In the genomic region with DNA sequence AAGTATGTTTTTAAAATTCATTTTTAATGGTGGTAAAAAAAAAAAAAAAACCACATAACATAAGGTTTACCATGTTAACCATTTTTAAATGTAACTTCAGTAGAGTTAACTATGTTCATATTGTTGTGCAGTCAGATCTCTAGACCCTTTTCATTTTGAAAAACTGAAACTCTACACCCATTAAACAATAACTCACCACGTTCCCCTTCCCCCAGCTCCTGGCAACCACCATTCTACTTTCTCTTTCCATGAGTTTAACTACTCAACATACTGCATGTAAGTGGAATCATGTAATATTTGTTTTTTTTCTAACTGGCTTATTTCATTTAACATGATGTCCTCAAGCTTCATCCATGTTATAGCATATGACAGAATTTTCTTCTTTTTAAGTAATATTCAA, we compare ENCODE assay signal across 13 cellular contexts.
DNase-seq lines count a peak whose midpoint lies in the region; ATAC-seq and TF ChIP-seq lines count a peak whose summit lies in the region.
"Had no signal": no experiment of that assay in that cellular context is flagged by ENCODE, and none has a peak within 500 bp of the region (broad histone marks: within the 10 kb centered on the region; RNA-seq: fewer than 3 reads in every experiment).

No MANE protein-coding gene starts in this region.

- no peaks in the 10 kb centered on the region for H3K9me3 ChIP-seq in right lobe of liver
- H3K9me3 ChIP-seq in CD8-positive, alpha-beta T cell (ENCODE audit: low read length) = no peaks in the 10 kb centered on the region
- H3K9me3 ChIP-seq: SJCRH30 had no signal

- no peaks in the 10 kb centered on the region for H3K27me3 Mint-ChIP-seq in chondrocyte (ENCODE audit: low read depth)
- no peaks in the 10 kb centered on the region for H3K27me3 Mint-ChIP-seq in CD8-positive, alpha-beta T cell (ENCODE audit: low read depth)
- H3K27me3 Mint-ChIP-seq: activated naive CD8-positive, alpha-beta T cell had no signal

- ATAC-seq in GM18873 (IDR thresholded peaks at IDR 0.05; ENCODE audit: low FRiP score, unreplicated experiment) (peak; percentile 57), GM21723 (IDR thresholded peaks at IDR 0.05; ENCODE audit: unreplicated experiment) (peak; percentile 43), HG03469 (IDR thresholded peaks at IDR 0.05; ENCODE audit: unreplicated experiment) (peak; percentile 33), right lobe of liver (peak in 2 of 4 donors; percentile 19 to 23)
- ATAC-seq in CD8-positive, alpha-beta T cell = no peak

- DNase-seq in right lobe of liver (no peak), erythroblast (lab: John Stamatoyannopoulos, UW) (no peak), chondrocyte (ENCODE audit: low spot score) (no peak), NCI-H1694 treated with DMSO at 0.1 percent for 48 hours (lab: John Stamatoyannopoulos, UW) (no peak)
- DNase-seq in CD8-positive, alpha-beta T cell = no peak
- DNase-seq: activated CD4-positive, alpha-beta T cell treated with anti-CD3 and anti-CD28 coated beads, Interleukin-2, amount 50 U/mL, for 4 hours; DMS 273 treated with DMSO at 0.1 percent for 48 hours; head of caudate nucleus; SJCRH30 had no signal

- no peaks in the 10 kb centered on the region for H3K9me3 Mint-ChIP-seq in chondrocyte (ENCODE audit: low read depth)
- no peaks in the 10 kb centered on the region for H3K9me3 Mint-ChIP-seq in CD8-positive, alpha-beta T cell

- intact Hi-C loops in right lobe of liver (cut with DNase I) = no loop called here
- intact Hi-C loops in CD8-positive, alpha-beta T cell (cut with DNase I, micrococcal nuclease) = no loop called here

- H3K4me3 Mint-ChIP-seq in chondrocyte (ENCODE audit: unreplicated experiment) = no peak overlapping the region
- no peak overlapping the region for H3K4me3 Mint-ChIP-seq in CD8-positive, alpha-beta T cell
- H3K4me3 Mint-ChIP-seq: activated naive CD8-positive, alpha-beta T cell had no signal

- TF ChIP-seq CTCF in right lobe of liver (IDR thresholded peaks at IDR 0.05) (no peak), chondrocyte (IDR thresholded peaks at IDR 0.05) (no peak)
- no peak for TF ChIP-seq CTCF in CD8-positive, alpha-beta T cell (IDR thresholded peaks at IDR 0.05)

- CTCF ChIA-PET in CD8-positive, alpha-beta T cell (lab: Charles Lee) = interaction anchor here (0.6 to 1.1 kb wide), 4 partner anchors 10 to 158 kb away, joined by 3 to 5 read pairs (median 4); no protein-coding TSS in a partner anchor

- H3K4me3 ChIP-seq in right lobe of liver = no peak overlapping the region
- H3K4me3 ChIP-seq in CD8-positive, alpha-beta T cell (ENCODE audit: low read depth, low read length) = no peak overlapping the region
- H3K4me3 ChIP-seq: SJCRH30 had no signal

- peak overlapping the region; percentile 78 to 96 (median 81) for H3K27ac ChIP-seq in right lobe of liver
- H3K27ac ChIP-seq in CD8-positive, alpha-beta T cell (ENCODE audit: low read depth, low read length) = no peak overlapping the region
- H3K27ac ChIP-seq: SJCRH30 had no signal

- peaks cover 2% of the 10 kb centered on the region for H3K36me3 Mint-ChIP-seq in chondrocyte (ENCODE audit: low read depth)
- no peaks in the 10 kb centered on the region for H3K36me3 Mint-ChIP-seq in CD8-positive, alpha-beta T cell

- POLR2A ChIA-PET in CD8-positive, alpha-beta T cell (lab: Charles Lee) = interaction anchor here (1.1 kb wide), 1 partner anchor 11 kb away, joined by 3 read pairs; no protein-coding TSS in a partner anchor

- no peak overlapping the region for H3K27ac Mint-ChIP-seq in chondrocyte (ENCODE audit: unreplicated experiment)
- H3K27ac Mint-ChIP-seq in CD8-positive, alpha-beta T cell = no peak overlapping the region
- H3K27ac Mint-ChIP-seq: activated naive CD8-positive, alpha-beta T cell had no signal

- WGBS in right lobe of liver (ENCODE audit: insufficient coverage, low coverage, low lambda C conversion rate, missing lambda C conversion rate) = 8% methylated on average over 1 of the region's 1 CpG

- peaks cover 26% of the 10 kb centered on the region for H3K4me1 Mint-ChIP-seq in chondrocyte (ENCODE audit: low read depth)
- peaks cover 4% of the 10 kb centered on the region for H3K4me1 Mint-ChIP-seq in CD8-positive, alpha-beta T cell (ENCODE audit: low read depth)

- no peak for TF ChIP-seq POLR2A in right lobe of liver (IDR thresholded peaks at IDR 0.05)
- no peak for TF ChIP-seq POLR2A in erythroblast (IDR thresholded peaks at IDR 0.05; ENCODE audit: low read length)

- H3K4me1 ChIP-seq in right lobe of liver = peaks cover 0 to 22% (median 10%) of the 10 kb centered on the region in 4 donors
- H3K4me1 ChIP-seq in CD8-positive, alpha-beta T cell (ENCODE audit: insufficient read depth, low read length) = no peaks in the 10 kb centered on the region
- H3K4me1 ChIP-seq: SJCRH30 had no signal

- no peaks in the 10 kb centered on the region for H3K27me3 ChIP-seq in right lobe of liver
- H3K27me3 ChIP-seq in CD8-positive, alpha-beta T cell (ENCODE audit: insufficient read depth, low read length) = no peaks in the 10 kb centered on the region
- H3K27me3 ChIP-seq: SJCRH30 had no signal

- no peaks in the 10 kb centered on the region for H3K36me3 ChIP-seq in right lobe of liver
- H3K36me3 ChIP-seq in CD8-positive, alpha-beta T cell (ENCODE audit: insufficient read depth, low read length) = no peaks in the 10 kb centered on the region
